Comparison of ENCODE assay signal across 8 cellular contexts in genomic region chr3:49132437-49133225, GRCh38. TPM values are rescaled to one million over a fixed set of nuclear protein-coding genes. Genes with fewer than 3 reads are reported as not detected.
DNase-seq lines count a peak whose midpoint lies in the region; ATAC-seq lines count a peak whose summit lies in the region.

LAMB2 (minus strand) TSS chr3:49133050; CDS start chr3:49132867, 183 bp downstream.

- H3K27me3 ChIP-seq in ACC112 (ENCODE audit: insufficient read depth, low read length) (no peaks in the 10 kb centered on the region), adipocyte (replicated peaks; ENCODE audit: control insufficient read depth, insufficient read depth, low read length) (no peaks in the 10 kb centered on the region), neuronal stem cell (ENCODE audit: control insufficient read depth in 3 of 3, insufficient read depth in 3 of 3, low read depth in 1 of 3, low read length in 3 of 3) (no peaks in the 10 kb centered on the region)

- peak within 1 kb of the TSS; percentile 36 for H2AK5ac ChIP-seq in neuronal stem cell (ENCODE audit: low read depth, low read length)

- peak within 1 kb of the TSS; percentile 33 for H2BK5ac ChIP-seq in neuronal stem cell (ENCODE audit: low read length)

- peak within 1 kb of the TSS; percentile 71 for H2BK15ac ChIP-seq in neuronal stem cell (ENCODE audit: low read length)

- H4K8ac ChIP-seq in neuronal stem cell (ENCODE audit: low read depth, low read length): no peak within 1 kb of the TSS

- peaks cover 3% of the 10 kb centered on the region for H3K79me1 ChIP-seq in neuronal stem cell (ENCODE audit: low read depth, low read length)

- H3K14ac ChIP-seq in neuronal stem cell (ENCODE audit: low read length): peak within 1 kb of the TSS; percentile 39

- DNase-seq in HT-29 (ENCODE audit: low spot score) (peak; percentile 52), adipocyte (ENCODE audit: low read depth) (peak; percentile 95), Right ventricle myocardium superior (peak; percentile 84), neuronal stem cell (ENCODE audit: low spot score) (peak; percentile 83)
- no peak for DNase-seq in stimulated activated CD8-positive, alpha-beta memory T cell treated with anti-CD3 and anti-CD28 coated beads, Interleukin-4, amount 100 ng/mL, for 48 hours
- no peak for DNase-seq in activated CD4-positive, alpha-beta T cell treated with anti-CD3 and anti-CD28 coated beads, Interleukin-2, amount 50 U/mL, for 48 hours

- peak within 1 kb of the TSS; percentile 95 for H3K4me2 ChIP-seq in neuronal stem cell (ENCODE audit: insufficient read depth, low read length, poor library complexity, severe bottlenecking)

- no peaks in the 10 kb centered on the region for H3K9me3 ChIP-seq in adipocyte (ENCODE audit: control insufficient read depth, low read length)
- no peaks in the 10 kb centered on the region for H3K9me3 ChIP-seq in neuronal stem cell (replicated peaks in 1 of 2; ENCODE audit: control insufficient read depth in 2 of 2, insufficient read depth in 1 of 2, low read depth in 1 of 2, low read length in 2 of 2)

- H3K4me1 ChIP-seq in ACC112 (ENCODE audit: control insufficient read depth, insufficient read depth, low read length, unreplicated experiment) (peaks cover 13% of the 10 kb centered on the region), adipocyte (ENCODE audit: control insufficient read depth, insufficient read depth, low read length) (peaks cover 13% of the 10 kb centered on the region), neuronal stem cell (ENCODE audit: control insufficient read depth in 2 of 2, insufficient read depth in 1 of 2, low read depth in 1 of 2, low read length in 2 of 2) (peaks cover 4 to 7% of the 10 kb centered on the region in 2 donors)

- H3K23ac ChIP-seq in neuronal stem cell (ENCODE audit: low read depth, low read length, poor library complexity): peak within 1 kb of the TSS; percentile 32

- ATAC-seq in Right ventricle myocardium superior (ENCODE audit: poor library complexity) (peak; percentile 90), GM19463 (IDR thresholded peaks at IDR 0.05; ENCODE audit: unreplicated experiment) (no peak)

- peak within 1 kb of the TSS; percentile 88 for H2BK120ac ChIP-seq in neuronal stem cell (ENCODE audit: low read depth, low read length)

- H3K9ac ChIP-seq in adipocyte (ENCODE audit: low read length) (peak within 1 kb of the TSS; percentile 87), neuronal stem cell (ENCODE audit: low read depth, low read length, poor library complexity) (peak within 1 kb of the TSS; percentile 95)

- H3K4ac ChIP-seq in neuronal stem cell (ENCODE audit: low read length): peak within 1 kb of the TSS; percentile 97

- H3K27ac ChIP-seq in ACC112 (ENCODE audit: low read depth, low read length): peak within 1 kb of the TSS; percentile 62
- H3K27ac ChIP-seq in neuronal stem cell (replicated peaks; ENCODE audit: low read length): peak within 1 kb of the TSS; percentile 85

- H3K4me3 ChIP-seq in ACC112 (ENCODE audit: low read depth, low read length) (peak within 1 kb of the TSS; percentile 90), adipocyte (ENCODE audit: low read length) (peak within 1 kb of the TSS; percentile 90), neuronal stem cell (ENCODE audit: low read length in 2 of 2) (peak within 1 kb of the TSS; percentile 79 to 84)

- peaks cover 13% of the 10 kb centered on the region; the same call in 1 of the 2 replicates for H3K36me3 ChIP-seq in ACC112 (ENCODE audit: insufficient read depth, low read length)
- peaks cover 30% of the 10 kb centered on the region for H3K36me3 ChIP-seq in adipocyte (ENCODE audit: control insufficient read depth, insufficient read depth, low read length, severe bottlenecking)
- H3K36me3 ChIP-seq in neuronal stem cell (replicated peaks in 1 of 2; ENCODE audit: control insufficient read depth in 2 of 2, insufficient read depth in 2 of 2, low read length in 2 of 2): peaks cover 14 to 17% of the 10 kb centered on the region in 2 donors

- intact Hi-C loops in Right ventricle myocardium superior (cut with DNase I): no loop called here

- peak within 1 kb of the TSS; percentile 77 for H2BK12ac ChIP-seq in neuronal stem cell (ENCODE audit: low read length)

- H2AFZ ChIP-seq in ACC112 (ENCODE audit: low read length, unreplicated experiment): peak within 1 kb of the TSS; percentile 92
- peak within 1 kb of the TSS; percentile 95 for H2AFZ ChIP-seq in neuronal stem cell (ENCODE audit: low read length)

- H4K91ac ChIP-seq in neuronal stem cell (ENCODE audit: low read depth, low read length, poor library complexity): no peak within 1 kb of the TSS

- H3K18ac ChIP-seq in neuronal stem cell (ENCODE audit: low read length): peak within 1 kb of the TSS; percentile 98

- peaks cover 25% of the 10 kb centered on the region for H3K79me2 ChIP-seq in ACC112 (ENCODE audit: control insufficient read depth, insufficient read depth, low read length, unreplicated experiment)

- no CpG with 5 or more reads among the region's 28 CpGs for WGBS in neuronal stem cell (ENCODE audit: extremely low coverage in 2 of 2, insufficient read length in 2 of 2, insufficient replicate concordance in 1 of 2), 2 donors

RNA-seq across cellular contexts. Expression of gene LAMB2, which starts in this region (rescaled TPM):
- total RNA-seq in HT-29 (2014; rRNA removed; shearing (Covaris generic)): 49.5 and 56.8 TPM in 2 replicates
- 568 TPM for total RNA-seq in Right ventricle myocardium superior
- 91.9 TPM for polyA plus RNA-seq in neuronal stem cell (2013, experiment 1 of 2)
- polyA plus RNA-seq in neuronal stem cell (2013, experiment 2 of 2): 91.3 TPM

Comparison
In these comparisons a context has a peak if more than half of its experiments do, and no peak if none do; other contexts are left out.
1. DNase-seq: peak in HT-29 (single experiment), adipocyte (single experiment), Right ventricle myocardium superior (single experiment) and neuronal stem cell (single experiment); none in stimulated activated CD8-positive, alpha-beta memory T cell treated with anti-CD3 and anti-CD28 coated beads, Interleukin-4, amount 100 ng/mL, for 48 hours (single experiment) and activated CD4-positive, alpha-beta T cell treated with anti-CD3 and anti-CD28 coated beads, Interleukin-2, amount 50 U/mL, for 48 hours (0 of 2).
2. Peak in every context shown above with its lines, with median percentiles within 50 percentile points of each other: H3K4me3 ChIP-seq.